ENCODE assay signal across 8 cellular contexts in the genomic region with DNA sequence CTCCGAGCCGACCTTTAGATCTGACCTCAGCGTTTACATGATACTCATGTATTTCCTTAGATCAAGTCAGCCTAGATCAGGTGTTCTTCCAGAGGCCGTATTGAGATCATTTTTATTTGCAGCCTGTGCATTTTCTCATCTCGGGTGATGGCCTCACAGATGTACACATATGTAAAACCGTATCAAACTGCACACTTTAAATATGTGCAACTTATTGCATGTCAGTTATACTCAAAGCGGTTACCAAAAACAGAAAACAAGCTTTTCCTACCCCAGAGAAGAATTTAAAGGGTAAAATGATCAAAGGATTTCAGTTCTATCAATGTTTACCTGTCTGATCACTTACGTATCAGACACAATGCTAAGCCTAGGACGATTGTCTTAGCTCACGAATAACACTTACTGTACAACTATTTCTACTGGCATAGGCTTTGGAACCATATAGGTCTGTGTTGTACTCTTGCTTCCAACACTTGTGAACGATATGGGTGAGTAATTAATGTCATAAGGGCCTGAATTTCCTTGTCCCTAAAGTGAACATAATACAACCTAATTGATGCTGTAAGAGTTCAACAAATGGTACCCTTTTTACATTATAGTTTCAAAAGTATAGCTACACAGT. TPM values are rescaled to one million over a fixed set of nuclear protein-coding genes. Genes with fewer than 3 reads are reported as not detected.
DNase-seq lines count a peak whose midpoint lies in the region; ATAC-seq and TF ChIP-seq lines count a peak whose summit lies in the region.

No MANE protein-coding gene starts in this region.

- H3K27me3 Mint-ChIP-seq in WTC11 (ENCODE audit: low read depth): no peaks in the 10 kb centered on the region
- H3K27me3 Mint-ChIP-seq in stimulated activated naive CD8-positive, alpha-beta T cell treated with anti-CD3 and anti-CD28 coated beads, Interleukin-15, amount 100 ng/mL, for 72 hours: no peaks in the 10 kb centered on the region

- H3K9me2 ChIP-seq in GM23248 (ENCODE audit: insufficient read depth): no peaks in the 10 kb centered on the region

- H3K36me3 Mint-ChIP-seq in WTC11: peaks cover 25% of the 10 kb centered on the region

- no peaks in the 10 kb centered on the region for H3K9me3 Mint-ChIP-seq in WTC11
- no peaks in the 10 kb centered on the region for H3K9me3 Mint-ChIP-seq in stimulated activated naive CD8-positive, alpha-beta T cell treated with anti-CD3 and anti-CD28 coated beads, Interleukin-15, amount 100 ng/mL, for 72 hours

- H3K9ac ChIP-seq in GM23248 (peak overlapping the region; percentile 90), iPS-15b (ENCODE audit: low read depth, low read length) (peak overlapping the region; percentile 84)

- H3K4me3 Mint-ChIP-seq in WTC11: peak overlapping the region; percentile 98
- peak overlapping the region; percentile 87 to 92 for H3K4me3 Mint-ChIP-seq in stimulated activated naive CD8-positive, alpha-beta T cell treated with anti-CD3 and anti-CD28 coated beads, Interleukin-15, amount 100 ng/mL, for 72 hours

- H3K9me3 ChIP-seq in GM23248 (ENCODE audit: low read depth) (no peaks in the 10 kb centered on the region), iPS-15b (ENCODE audit: control insufficient read depth, insufficient read depth, low read length) (no peaks in the 10 kb centered on the region)

- no peaks in the 10 kb centered on the region for H3K27me3 ChIP-seq in GM23248 (replicated peaks; ENCODE audit: insufficient read depth)
- no peaks in the 10 kb centered on the region for H3K27me3 ChIP-seq in iPS-15b (ENCODE audit: control insufficient read depth, insufficient read depth, low read length)

- peak overlapping the region; percentile 64 for H3K27ac ChIP-seq in GM23248

- peak overlapping the region; percentile 97 for H2AFZ ChIP-seq in GM23248

- peak overlapping the region; percentile 25 for H3K27ac Mint-ChIP-seq in WTC11
- peak overlapping the region; percentile 97 to 98 for H3K27ac Mint-ChIP-seq in stimulated activated naive CD8-positive, alpha-beta T cell treated with anti-CD3 and anti-CD28 coated beads, Interleukin-15, amount 100 ng/mL, for 72 hours

- no peak for ATAC-seq in WTC11
- ATAC-seq in stimulated activated naive CD8-positive, alpha-beta T cell treated with anti-CD3 and anti-CD28 coated beads, Interleukin-15, amount 100 ng/mL, for 72 hours: peak; percentile 83

- H3K36me3 ChIP-seq in GM23248 (ENCODE audit: low read depth): peaks cover 19% of the 10 kb centered on the region
- peaks cover 8% of the 10 kb centered on the region for H3K36me3 ChIP-seq in iPS-15b (ENCODE audit: control insufficient read depth, insufficient read depth, low read length)

- no peaks in the 10 kb centered on the region for H4K20me1 ChIP-seq in GM23248 (ENCODE audit: insufficient read depth)

- 1% methylated on average over 11 of the region's 11 CpGs for WGBS in GM23248 (ENCODE audit: low coverage in 1 of 2, low lambda C conversion rate in 2 of 2, missing lambda C conversion rate in 2 of 2), 2 experiments

- POLR2A ChIA-PET in WTC11 (lab: Charles Lee): interaction anchor here (1.0 to 1.6 kb wide), 3 partner anchors 10 to 39 kb away, joined by 4 to 7 read pairs (median 7); partner anchors contain the start of gene TMBIM4

- H3K4me3 ChIP-seq in AG09309 (ENCODE audit: control insufficient read depth, low read depth, low read length): peak overlapping the region; percentile 61
- peak overlapping the region; percentile 96 for H3K4me3 ChIP-seq in GM23248
- peak overlapping the region; percentile 98 for H3K4me3 ChIP-seq in iPS-15b (ENCODE audit: low read depth, low read length)

- no peak for DNase-seq in AG09309 (ENCODE audit: low read depth)
- DNase-seq in GM23248: peak; percentile 26
- DNase-seq in WTC11 (ENCODE audit: low spot score): no peak
- DNase-seq in stimulated activated naive CD8-positive, alpha-beta T cell treated with anti-CD3 and anti-CD28 coated beads, Interleukin-15, amount 100 ng/mL, for 72 hours: no peak
- no peak for DNase-seq in NCI-H187 treated with DMSO at 0.1 percent for 48 hours (lab: John Stamatoyannopoulos, UW)
- DNase-seq in COR-L47 (lab: John Stamatoyannopoulos, UW): no peak
- no peak for DNase-seq in globus pallidus (ENCODE audit: low spot score)

- H3K4me2 ChIP-seq in GM23248 (ENCODE audit: unreplicated experiment): peak overlapping the region; percentile 95

- CTCF ChIA-PET in WTC11 (lab: Charles Lee): interaction anchor here (0.8 to 1.8 kb wide), 7 partner anchors 11 to 574 kb away, joined by 3 to 13 read pairs (median 5); partner anchors contain the start of gene TMBIM4

- H3K4me1 Mint-ChIP-seq in WTC11: peaks cover 31% of the 10 kb centered on the region
- peaks cover 48% of the 10 kb centered on the region for H3K4me1 Mint-ChIP-seq in stimulated activated naive CD8-positive, alpha-beta T cell treated with anti-CD3 and anti-CD28 coated beads, Interleukin-15, amount 100 ng/mL, for 72 hours

- TF ChIP-seq CTCF in AG09309 (IDR thresholded peaks at IDR 0.05; ENCODE audit: control insufficient read depth, insufficient read depth, low read depth, low read length, missing control alignments) (no peak), WTC11 (IDR thresholded peaks at IDR 0.05) (no peak)

- in situ Hi-C loops in GM23248 (cut with MboI): no loop called here

- H3K4me1 ChIP-seq in GM23248 (ENCODE audit: insufficient read depth) (peaks cover 20% of the 10 kb centered on the region), iPS-15b (ENCODE audit: control insufficient read depth, insufficient read depth, low read length) (no peaks in the 10 kb centered on the region)

- H3K79me2 ChIP-seq in GM23248 (ENCODE audit: insufficient read depth): peaks cover 54% of the 10 kb centered on the region

- peaks cover 23% of the 10 kb centered on the region for H3F3A ChIP-seq in GM23248 (ENCODE audit: insufficient read depth)

TF ChIP-seq in WTC11, 78 proteins besides CTCF, POLR2A, EP300 and RAD21 (continues in another document):
- TF ChIP-seq NR2C2 (CRISPR knock-in tag; IDR thresholded peaks at IDR 0.05) (no peak), TP53 (CRISPR knock-in tag; IDR thresholded peaks at IDR 0.05) (no peak), ZNF219 (CRISPR knock-in tag; IDR thresholded peaks at IDR 0.05; ENCODE audit: borderline replicate concordance) (no peak), ZNF423 (CRISPR knock-in tag; IDR thresholded peaks at IDR 0.05) (no peak), FOXP1 (CRISPR knock-in tag; IDR thresholded peaks at IDR 0.05; ENCODE audit: borderline replicate concordance) (no peak), ZMAT4 (CRISPR knock-in tag; IDR thresholded peaks at IDR 0.05) (no peak), ZNF281 (CRISPR knock-in tag; IDR thresholded peaks at IDR 0.05) (no peak), NR3C1 (CRISPR knock-in tag; conservative IDR thresholded peaks at IDR 0.05; ENCODE audit: low read depth) (no peak), TEAD4 (CRISPR knock-in tag; IDR thresholded peaks at IDR 0.05) (no peak), RORB (CRISPR knock-in tag; IDR thresholded peaks at IDR 0.05) (no peak), HMGA2 (CRISPR knock-in tag; IDR thresholded peaks at IDR 0.05) (no peak), NFATC4 (CRISPR knock-in tag; IDR thresholded peaks at IDR 0.05) (no peak), CDX4 (CRISPR knock-in tag; IDR thresholded peaks at IDR 0.05; ENCODE audit: borderline replicate concordance) (no peak), NFYB (CRISPR knock-in tag; conservative IDR thresholded peaks at IDR 0.05; ENCODE audit: low read depth) (no peak), SMAD3 (CRISPR knock-in tag; IDR thresholded peaks at IDR 0.05; ENCODE audit: borderline replicate concordance) (no peak)

RNA-seq across cellular contexts. Expression of gene LLPH, which starts 0.6 kb away (rescaled TPM):
- 7.1 and 11.6 TPM in 2 replicates for total RNA-seq in GM23248 (2014; rRNA removed; shearing (Covaris generic))
- 49.2 and 50.0 TPM in 2 replicates for polyA plus RNA-seq in GM23248 (2016; fragmentation: Nextera tagmentation; extraction: Ambion mirVana)
- total RNA-seq in WTC11 (2021): 26.5 to 31.5 TPM (median 29.7 TPM) in 3 replicates

RNA-seq across cellular contexts. Expression of gene TMBIM4, which starts 38.6 kb away (rescaled TPM):
- total RNA-seq in GM23248 (2014; rRNA removed; shearing (Covaris generic)): 162 and 184 TPM in 2 replicates
- polyA plus RNA-seq in GM23248 (2016; fragmentation: Nextera tagmentation; extraction: Ambion mirVana): 276 and 300 TPM in 2 replicates
- total RNA-seq in WTC11 (2021): 29.8 to 41.9 TPM (median 37.8 TPM) in 3 replicates

RNA-seq across cellular contexts. Expression of gene IRAK3, which starts 57.8 kb away (rescaled TPM):
- total RNA-seq in GM23248 (2014; rRNA removed; shearing (Covaris generic)): 3.7 and 6.6 TPM in 2 replicates
- polyA plus RNA-seq in GM23248 (2016; fragmentation: Nextera tagmentation; extraction: Ambion mirVana): 3.1 and 3.3 TPM in 2 replicates
- 0.70 to 0.92 TPM (median 0.89 TPM) in 3 replicates for total RNA-seq in WTC11 (2021)
